8 cellular contexts compared by ENCODE assay signal in genomic region chr19:49512970-49513745, GRCh38. TPM values are rescaled to one million over a fixed set of nuclear protein-coding genes. Genes with fewer than 3 reads are reported as not detected.
DNase-seq lines count a peak whose midpoint lies in the region; ATAC-seq, FAIRE-seq and TF ChIP-seq lines count a peak whose summit lies in the region.

No MANE protein-coding gene starts in this region.

- H3K36me3 ChIP-seq in MG63 (no peaks in the 10 kb centered on the region), ovary (no peaks in the 10 kb centered on the region)

- H3K27ac ChIP-seq in ovary: peak overlapping the region; percentile 90 to 95

- TF ChIP-seq CTCF in D721Med (IDR thresholded peaks at IDR 0.05; ENCODE audit: insufficient read depth, missing control alignments): no peak
- no peak for TF ChIP-seq CTCF in ovary (IDR thresholded peaks at IDR 0.05)

- H3K27me3 ChIP-seq in MG63: no peaks in the 10 kb centered on the region
- H3K27me3 ChIP-seq in ovary: no peaks in the 10 kb centered on the region

- no peak for TF ChIP-seq POLR2A in ovary (IDR thresholded peaks at IDR 0.05)

- peak overlapping the region; percentile 79 for H3K4me3 Mint-ChIP-seq in activated T-cell treated with anti-CD3 and anti-CD28 coated beads, Interleukin-2, amount 50 U/mL, for 4 hours

- DNase-seq in D721Med (ENCODE audit: insufficient read length, low spot score) (peak; percentile 68), MG63 (no peak), germinal center (ENCODE audit: low spot score) (peak; percentile 58), ovary (peak; percentile 74 to 83 (median 76)), SKM-1 treated with dmso at 0.1 percent for 144 hours (lab: John Stamatoyannopoulos, UW; ENCODE audit: unreplicated experiment) (no peak)
- no peak for DNase-seq in activated T-cell treated with anti-CD3 and anti-CD28 coated beads, Interleukin-2, amount 50 U/mL, for 4 hours

- peaks cover 34% of the 10 kb centered on the region for H3K4me1 Mint-ChIP-seq in activated T-cell treated with anti-CD3 and anti-CD28 coated beads, Interleukin-2, amount 50 U/mL, for 4 hours (ENCODE audit: low read depth)

- 1 to 2% (median 1%) methylated on average over 41 to 50 of the region's 50 CpGs for WGBS in ovary, 3 donors

- H3K4me3 ChIP-seq in MG63: peak overlapping the region; percentile 49
- peak overlapping the region; percentile 67 for H3K4me3 ChIP-seq in ovary

- H3K9me3 Mint-ChIP-seq in activated T-cell treated with anti-CD3 and anti-CD28 coated beads, Interleukin-2, amount 50 U/mL, for 4 hours: no peaks in the 10 kb centered on the region

- no peaks in the 10 kb centered on the region for H3K27me3 Mint-ChIP-seq in activated T-cell treated with anti-CD3 and anti-CD28 coated beads, Interleukin-2, amount 50 U/mL, for 4 hours (ENCODE audit: low read depth)

- peak; percentile 75 to 78 for ATAC-seq in activated T-cell treated with anti-CD3 and anti-CD28 coated beads, Interleukin-2, amount 50 U/mL, for 4 hours
- no peak for ATAC-seq in GM19463 (IDR thresholded peaks at IDR 0.05; ENCODE audit: unreplicated experiment)
- ATAC-seq in HG03439 (IDR thresholded peaks at IDR 0.05; ENCODE audit: unreplicated experiment): no peak

- TF ChIP-seq EP300 in ovary (IDR thresholded peaks at IDR 0.05): no peak

- H3K4me1 ChIP-seq in ovary (ENCODE audit: insufficient read depth): peaks cover 4% of the 10 kb centered on the region

- no peaks in the 10 kb centered on the region for H3K9me3 ChIP-seq in MG63
- no peaks in the 10 kb centered on the region for H3K9me3 ChIP-seq in ovary

- H3K36me3 Mint-ChIP-seq in activated T-cell treated with anti-CD3 and anti-CD28 coated beads, Interleukin-2, amount 50 U/mL, for 4 hours (ENCODE audit: insufficient read depth): no peaks in the 10 kb centered on the region

- intact Hi-C loops in ovary (cut with DNase I): no loop called here

- FAIRE-seq in D721Med (lab: Jason Lieb, UNC): no peak

RNA-seq across cellular contexts. Expression of gene FCGRT, which starts 0.7 kb away (rescaled TPM):
- total RNA-seq in MG63 (2014; rRNA removed; shearing (Covaris generic); ENCODE audit: low replicate concordance): 29.6 and 58.0 TPM in 2 replicates
- total RNA-seq in activated T-cell treated with anti-CD3 and anti-CD28 coated beads, Interleukin-2, amount 50 U/mL, for 4 hours: 1 to 10 TPM; 5.8 to 9.5 (median 8.9) TPM
- total RNA-seq in ovary: 100 to 1,000 TPM; 158 to 247 (median 238) TPM
- 100 to 1,000 TPM; 180 to 295 TPM for polyA plus RNA-seq in ovary

RNA-seq across cellular contexts. Expression of gene RCN3, which starts 14.6 kb away (rescaled TPM):
- 131 and 183 TPM in 2 replicates for total RNA-seq in MG63 (2014; rRNA removed; shearing (Covaris generic); ENCODE audit: low replicate concordance)
- 1 to 10 TPM; 2.4 to 4.0 (median 3.5) TPM for total RNA-seq in activated T-cell treated with anti-CD3 and anti-CD28 coated beads, Interleukin-2, amount 50 U/mL, for 4 hours
- total RNA-seq in ovary: 10 to 100 TPM; 26.4 to 54.8 (median 37.8) TPM
- polyA plus RNA-seq in ovary: 10 to 100 TPM; 13.6 to 37.5 TPM

RNA-seq across cellular contexts. Expression of gene RPS11, which starts 16.9 kb away (rescaled TPM):
- 2,408 and 3,564 TPM in 2 replicates for total RNA-seq in MG63 (2014; rRNA removed; shearing (Covaris generic); ENCODE audit: low replicate concordance)
- 1,000 to 10,000 TPM; 2,890 to 3,149 (median 2,904) TPM for total RNA-seq in activated T-cell treated with anti-CD3 and anti-CD28 coated beads, Interleukin-2, amount 50 U/mL, for 4 hours
- total RNA-seq in ovary: over 10,000 TPM in 2 of 7 donors, 1,000 to 10,000 TPM in 5; 2,881 to 13,366 (median 4,211) TPM
- 1,000 to 10,000 TPM; 8,754 to 9,572 TPM for polyA plus RNA-seq in ovary

RNA-seq across cellular contexts. Expression of gene RPL13A, which starts 25.8 kb away (rescaled TPM):
- 1,730 and 3,823 TPM in 2 replicates for total RNA-seq in MG63 (2014; rRNA removed; shearing (Covaris generic); ENCODE audit: low replicate concordance)
- total RNA-seq in activated T-cell treated with anti-CD3 and anti-CD28 coated beads, Interleukin-2, amount 50 U/mL, for 4 hours: 1,000 to 10,000 TPM; 4,599 to 4,940 (median 4,852) TPM
- 1,000 to 10,000 TPM; 4,998 to 9,736 (median 6,664) TPM for total RNA-seq in ovary
- polyA plus RNA-seq in ovary: 1,000 to 10,000 TPM; 3,682 to 6,907 TPM

RNA-seq across cellular contexts. Expression of gene FLT3LG, which starts 39.1 kb away (rescaled TPM):
- total RNA-seq in MG63 (2014; rRNA removed; shearing (Covaris generic); ENCODE audit: low replicate concordance): 0.25 and 5.0 TPM in 2 replicates
- total RNA-seq in activated T-cell treated with anti-CD3 and anti-CD28 coated beads, Interleukin-2, amount 50 U/mL, for 4 hours: 10 to 100 TPM; 52.3 to 64.8 (median 56.9) TPM
- total RNA-seq in ovary: 10 to 100 TPM in 5 of 7 donors, 1 to 10 TPM in 2; 5.1 to 15.2 (median 12.2) TPM
- 10 to 100 TPM in 1 of 2 donors, 1 to 10 TPM in 1; 3.9 to 15.3 TPM for polyA plus RNA-seq in ovary

Comparison
In these comparisons a context has a peak if more than half of its experiments do, and no peak if none do; other contexts are left out.
1. DNase-seq: peak in D721Med (single experiment), germinal center (single experiment) and ovary (5 of 5); none in MG63 (single experiment), activated T-cell treated with anti-CD3 and anti-CD28 coated beads, Interleukin-2, amount 50 U/mL, for 4 hours (single experiment) and SKM-1 treated with dmso at 0.1 percent for 144 hours (single experiment).
2. ATAC-seq: peak in activated T-cell treated with anti-CD3 and anti-CD28 coated beads, Interleukin-2, amount 50 U/mL, for 4 hours (2 of 2); none in GM19463 (single experiment) and HG03439 (single experiment).
3. RNA of gene RCN3, which starts 14.6 kb away (total RNA-seq): 131 to 183 TPM in MG63 and 26.4 to 54.8 TPM in ovary; 2.4 to 4.0 TPM in activated T-cell treated with anti-CD3 and anti-CD28 coated beads, Interleukin-2, amount 50 U/mL, for 4 hours; every median in the first group is over 4 times any median in the second.